In the genomic region with DNA sequence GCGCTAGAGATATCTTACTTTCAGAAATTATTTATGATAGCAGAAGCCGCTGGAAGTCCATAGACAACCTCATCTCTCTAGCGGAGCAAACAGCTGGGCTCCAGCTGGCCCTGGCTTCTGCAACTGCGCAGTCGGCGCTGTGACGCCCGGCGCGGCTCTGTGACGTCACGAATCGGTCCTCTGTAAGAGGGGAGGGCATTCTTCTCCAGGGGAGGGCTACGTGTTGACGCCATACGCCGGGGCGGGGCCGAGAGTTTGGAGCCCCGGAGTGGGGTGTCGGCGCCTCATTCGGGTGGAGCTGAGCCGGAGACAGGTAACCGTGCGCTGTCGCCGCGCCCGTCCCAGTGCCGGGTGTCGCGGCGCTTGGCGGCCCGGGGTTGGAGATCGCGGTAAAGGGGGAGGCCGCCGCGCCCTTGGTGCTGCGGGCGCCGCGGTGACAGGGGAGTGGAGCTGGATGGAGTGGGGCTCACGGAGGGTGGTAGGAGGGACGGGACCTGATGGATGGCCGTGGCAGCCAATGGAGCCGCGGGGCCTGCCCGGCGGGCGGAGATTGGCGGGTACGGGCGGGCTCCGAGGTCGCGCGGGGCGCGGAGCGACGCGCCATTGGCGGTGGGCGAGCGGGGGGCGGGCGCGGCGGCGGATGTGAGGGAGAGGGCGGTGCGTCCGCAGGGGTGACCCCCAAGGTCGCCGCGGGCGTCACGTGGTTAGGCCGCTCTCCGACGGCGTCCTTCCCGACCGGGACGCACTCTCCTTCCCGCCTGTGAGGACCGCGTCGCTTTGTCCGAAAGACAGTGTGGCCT, we compare ENCODE assay signal across 7 cellular contexts. TPM values are rescaled to one million over a fixed set of nuclear protein-coding genes. Genes with fewer than 3 reads are reported as not detected.
DNase-seq lines count a peak whose midpoint lies in the region; ATAC-seq, FAIRE-seq and TF ChIP-seq lines count a peak whose summit lies in the region.

Gene OGDH (plus strand): TSS at position 287 of the 800 bp plus-strand sequence. CDS start 17,717 bp downstream, outside the sequence.

- peak within 1 kb of the TSS; percentile 83 for H3K4me3 ChIP-seq in astrocyte of the cerebellum (ENCODE audit: low read depth, low read length)

- DNase-seq in GM18507 (ENCODE audit: extremely low spot score, insufficient read length, low read depth) (peak; percentile 98), NCI-H2029 treated with DMSO at 0.1 percent for 48 hours (lab: John Stamatoyannopoulos, UW) (peak; percentile 93), T-helper 9 cell (peak; percentile 98), astrocyte of the cerebellum (ENCODE audit: low read depth) (peak; percentile 96), hepatic stellate cell (ENCODE audit: low spot score) (peak; percentile 99), renal cortical epithelial cell (ENCODE audit: low read depth) (peak; percentile 92)

- in situ Hi-C loops in astrocyte of the cerebellum (cut with HindIII; ENCODE audit: low sequenced_read_pairs) = no loop called here

- FAIRE-seq in GM18507 (lab: Jason Lieb, UNC) = peak; percentile 95

- peak; percentile 91 for ATAC-seq in HG02981 (IDR thresholded peaks at IDR 0.05; ENCODE audit: unreplicated experiment)

- no peak for TF ChIP-seq CTCF in astrocyte of the cerebellum (IDR thresholded peaks at IDR 0.05; ENCODE audit: low read depth, low read length, missing control alignments)

RNA-seq across cellular contexts. Expression of gene OGDH, which starts in this region (rescaled TPM):
- total RNA-seq in renal cortical epithelial cell = 105 and 157 TPM in 2 replicates

Comparison
In these comparisons a context has a peak if more than half of its experiments do, and no peak if none do; other contexts are left out.
1. Peak in every context shown above with its lines: DNase-seq, ATAC-seq and H3K4me3 ChIP-seq.